28 cellular contexts compared by ENCODE assay signal in the genomic region with DNA sequence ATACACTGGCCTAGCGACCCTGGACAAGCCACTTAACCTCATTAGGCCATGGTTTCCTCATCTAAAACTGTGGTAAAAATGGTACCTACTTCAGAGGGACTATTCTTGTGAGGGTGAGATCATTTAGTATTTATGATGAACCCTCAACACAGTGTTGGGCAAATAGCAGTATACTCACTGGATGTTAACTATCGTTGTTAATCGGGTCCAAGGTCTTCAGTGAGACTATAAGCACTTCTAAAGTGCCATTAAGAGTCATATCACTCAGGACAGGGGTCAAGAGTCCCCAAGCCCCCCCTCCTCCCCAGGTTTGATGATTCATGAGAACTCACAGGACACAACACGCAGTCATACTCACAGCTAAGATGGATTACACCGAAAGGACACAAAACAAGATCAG. TPM values are rescaled to one million over a fixed set of nuclear protein-coding genes. Genes with fewer than 3 reads are reported as not detected.
DNase-seq lines count a peak whose midpoint lies in the region; ATAC-seq and TF ChIP-seq lines count a peak whose summit lies in the region.
"Had no signal": no experiment of that assay in that cellular context is flagged by ENCODE, and none has a peak within 500 bp of the region (broad histone marks: within the 10 kb centered on the region; RNA-seq: fewer than 3 reads in every experiment).

No MANE protein-coding gene starts in this region.

- peaks cover 20% of the 10 kb centered on the region for H3K4me1 Mint-ChIP-seq in activated naive CD8-positive, alpha-beta T cell treated with anti-CD3 and anti-CD28 coated beads, Interleukin-2, amount 10 ng/mL, durations not matched to agents 7 days and 5 days
- H3K4me1 Mint-ChIP-seq in activated naive CD8-positive, alpha-beta T cell treated with anti-CD3 and anti-CD28 coated beads, Interleukin-2, amount 50 U/mL, for 24 hours = peaks cover 15% of the 10 kb centered on the region
- H3K4me1 Mint-ChIP-seq: nephron progenitor cell had no signal

- H3K36me3 ChIP-seq in Peyer's patch = peaks cover 0 to 42% (median 0%) of the 10 kb centered on the region in 3 donors
- peaks cover 7 to 72% (median 51%) of the 10 kb centered on the region in 5 donors for H3K36me3 ChIP-seq in subcutaneous abdominal adipose tissue (ENCODE audit: control insufficient read depth in 5 of 5, insufficient read depth in 5 of 5, low read length in 5 of 5)
- H3K36me3 ChIP-seq in effector memory CD4-positive, alpha-beta T cell (ENCODE audit: control insufficient read depth, insufficient read depth, low read length) = no peaks in the 10 kb centered on the region
- H3K36me3 ChIP-seq: ovary had no signal

- H3K4me1 ChIP-seq in Peyer's patch = peaks cover 0 to 10% (median 7%) of the 10 kb centered on the region in 4 donors
- H3K4me1 ChIP-seq in subcutaneous abdominal adipose tissue (ENCODE audit: control insufficient read depth in 5 of 5, insufficient read depth in 5 of 5, low read length in 5 of 5) = peaks cover 0 to 36% (median 33%) of the 10 kb centered on the region in 5 donors
- H3K4me1 ChIP-seq in effector memory CD4-positive, alpha-beta T cell (ENCODE audit: control insufficient read depth, insufficient read depth, low read length, poor library complexity, severe bottlenecking) = no peaks in the 10 kb centered on the region
- H3K4me1 ChIP-seq: ascending aorta had no signal

- intact Hi-C loops in left colon (cut with DNase I, micrococcal nuclease) = no loop called here

- no peak for TF ChIP-seq POLR2A in Peyer's patch (IDR thresholded peaks at IDR 0.05)

- H3K27ac Mint-ChIP-seq in activated naive CD8-positive, alpha-beta T cell treated with anti-CD3 and anti-CD28 coated beads, Interleukin-2, amount 10 ng/mL, durations not matched to agents 7 days and 5 days = peak overlapping the region; percentile 3
- H3K27ac Mint-ChIP-seq in activated naive CD8-positive, alpha-beta T cell treated with anti-CD3 and anti-CD28 coated beads, Interleukin-2, amount 50 U/mL, for 24 hours = no peak overlapping the region
- H3K27ac Mint-ChIP-seq: activated T-cell treated with anti-CD3 and anti-CD28 coated beads, Interleukin-2, amount 50 U/mL, for 72 hours had no signal

- no peaks in the 10 kb centered on the region for H3K36me3 Mint-ChIP-seq in activated naive CD8-positive, alpha-beta T cell treated with anti-CD3 and anti-CD28 coated beads, Interleukin-2, amount 10 ng/mL, durations not matched to agents 7 days and 5 days
- H3K36me3 Mint-ChIP-seq in activated naive CD8-positive, alpha-beta T cell treated with anti-CD3 and anti-CD28 coated beads, Interleukin-2, amount 50 U/mL, for 24 hours (ENCODE audit: low read depth) = no peaks in the 10 kb centered on the region

- POLR2A ChIA-PET in activated naive CD8-positive, alpha-beta T cell treated with anti-CD3 and anti-CD28 coated beads, Interleukin-2, amount 10 ng/mL, durations not matched to agents 7 days and 5 days (lab: Charles Lee) = interaction anchor here (0.7 to 2.0 kb wide), 4 partner anchors 13 to 59 kb away, joined by 3 to 6 read pairs (median 4); a partner anchor contains a TSS

- no peaks in the 10 kb centered on the region for H3K9me3 ChIP-seq in Peyer's patch
- H3K9me3 ChIP-seq in subcutaneous abdominal adipose tissue (ENCODE audit: control insufficient read depth in 5 of 5, low read length in 5 of 5) = no peaks in the 10 kb centered on the region
- H3K9me3 ChIP-seq in effector memory CD4-positive, alpha-beta T cell (ENCODE audit: control insufficient read depth, low read length) = no peaks in the 10 kb centered on the region
- H3K9me3 ChIP-seq: ascending aorta, left ventricle myocardium inferior, ovary, right atrium auricular region, upper lobe of left lung had no signal

- no peaks in the 10 kb centered on the region for H3K27me3 Mint-ChIP-seq in activated naive CD8-positive, alpha-beta T cell treated with anti-CD3 and anti-CD28 coated beads, Interleukin-2, amount 10 ng/mL, durations not matched to agents 7 days and 5 days
- H3K27me3 Mint-ChIP-seq in activated naive CD8-positive, alpha-beta T cell treated with anti-CD3 and anti-CD28 coated beads, Interleukin-2, amount 50 U/mL, for 24 hours = no peaks in the 10 kb centered on the region
- H3K27me3 Mint-ChIP-seq: activated naive CD8-positive, alpha-beta T cell; dendritic cell treated with granulocyte-macrophage colony-stimulating factor and Interleukin-4, amounts not matched to agents 40 ng/mL and 50 ng/mL, for 4 days had no signal

- no peak for DNase-seq in activated naive CD8-positive, alpha-beta T cell treated with anti-CD3 and anti-CD28 coated beads, Interleukin-2, amount 10 ng/mL, durations not matched to agents 7 days and 5 days
- DNase-seq in activated naive CD8-positive, alpha-beta T cell treated with anti-CD3 and anti-CD28 coated beads, Interleukin-2, amount 50 U/mL, for 24 hours = no peak
- DNase-seq in Peyer's patch = peak in 2 of 3 donors; percentile 67 to 84
- no peak for DNase-seq in left colon
- no peak for DNase-seq in effector memory CD4-positive, alpha-beta T cell
- DNase-seq in GM20000 (ENCODE audit: low spot score) = no peak
- DNase-seq: activated T-cell treated with anti-CD3 and anti-CD28 coated beads, Interleukin-2, amount 50 U/mL, for 72 hours; COR-L47; H9; hypothalamus; immature natural killer cell; left ventricle myocardium inferior; midbrain; NCI-H1105; NCI-H187 treated with DMSO at 0.1 percent for 48 hours; nephron progenitor cell; ovary; stimulated activated CD4-positive, alpha-beta T cell treated with anti-CD3 and anti-CD28 coated beads, Interleukin-2, amount 100 ng/mL, for 48 hours; substantia nigra; upper lobe of left lung had no signal

- H3K27ac ChIP-seq in Peyer's patch = peak overlapping the region in 3 of 4 donors; percentile 20 to 91 (median 43)
- H3K27ac ChIP-seq in subcutaneous abdominal adipose tissue (ENCODE audit: low read depth, low read length) = peak overlapping the region; percentile 40
- no peak overlapping the region for H3K27ac ChIP-seq in effector memory CD4-positive, alpha-beta T cell (ENCODE audit: insufficient read depth, low read length, poor library complexity, severe bottlenecking)
- H3K27ac ChIP-seq: ascending aorta, left ventricle myocardium inferior, ovary, upper lobe of left lung had no signal

- TF ChIP-seq CTCF in Peyer's patch (IDR thresholded peaks at IDR 0.05) (no peak), GM20000 (IDR thresholded peaks at IDR 0.05; ENCODE audit: extremely low read depth, missing control alignments) (no peak)

- H3K9ac ChIP-seq in subcutaneous abdominal adipose tissue (ENCODE audit: low read length in 5 of 5) = peak overlapping the region in 1 of 5 donors; percentile 27

- ATAC-seq in activated naive CD8-positive, alpha-beta T cell treated with anti-CD3 and anti-CD28 coated beads, Interleukin-2, amount 10 ng/mL, durations not matched to agents 7 days and 5 days (ENCODE audit: low read depth) = no peak
- no peak for ATAC-seq in activated naive CD8-positive, alpha-beta T cell treated with anti-CD3 and anti-CD28 coated beads, Interleukin-2, amount 50 U/mL, for 24 hours
- ATAC-seq in left colon = peak; percentile 64
- no peak for ATAC-seq in HG02588 (IDR thresholded peaks at IDR 0.05; ENCODE audit: unreplicated experiment)
- ATAC-seq: activated T-cell treated with anti-CD3 and anti-CD28 coated beads, Interleukin-2, amount 50 U/mL, for 72 hours had no signal

- H3K9me3 Mint-ChIP-seq in activated naive CD8-positive, alpha-beta T cell treated with anti-CD3 and anti-CD28 coated beads, Interleukin-2, amount 10 ng/mL, durations not matched to agents 7 days and 5 days = no peaks in the 10 kb centered on the region
- no peaks in the 10 kb centered on the region for H3K9me3 Mint-ChIP-seq in activated naive CD8-positive, alpha-beta T cell treated with anti-CD3 and anti-CD28 coated beads, Interleukin-2, amount 50 U/mL, for 24 hours
- H3K9me3 Mint-ChIP-seq: activated T-cell treated with anti-CD3 and anti-CD28 coated beads, Interleukin-2, amount 50 U/mL, for 72 hours; dendritic cell treated with granulocyte-macrophage colony-stimulating factor and Interleukin-4, amounts not matched to agents 40 ng/mL and 50 ng/mL, for 4 days; H9; nephron progenitor cell had no signal

- H3K4me3 ChIP-seq in Peyer's patch (no peak overlapping the region), subcutaneous abdominal adipose tissue (ENCODE audit: low read depth in 1 of 5, low read length in 5 of 5) (no peak overlapping the region)
- no peak overlapping the region for H3K4me3 ChIP-seq in effector memory CD4-positive, alpha-beta T cell (ENCODE audit: insufficient read depth, low read depth, low read length, poor library complexity, severe bottlenecking)
- H3K4me3 ChIP-seq: ascending aorta, left ventricle myocardium inferior, ovary, right atrium auricular region, upper lobe of left lung had no signal

- no peak overlapping the region for H3K4me3 Mint-ChIP-seq in activated naive CD8-positive, alpha-beta T cell treated with anti-CD3 and anti-CD28 coated beads, Interleukin-2, amount 10 ng/mL, durations not matched to agents 7 days and 5 days
- H3K4me3 Mint-ChIP-seq in activated naive CD8-positive, alpha-beta T cell treated with anti-CD3 and anti-CD28 coated beads, Interleukin-2, amount 50 U/mL, for 24 hours = no peak overlapping the region
- H3K4me3 Mint-ChIP-seq: activated naive CD8-positive, alpha-beta T cell; activated T-cell treated with anti-CD3 and anti-CD28 coated beads, Interleukin-2, amount 50 U/mL, for 72 hours; dendritic cell treated with granulocyte-macrophage colony-stimulating factor and Interleukin-4, amounts not matched to agents 40 ng/mL and 50 ng/mL, for 4 days; H9; nephron progenitor cell had no signal

- H3K27me3 ChIP-seq in Peyer's patch = no peaks in the 10 kb centered on the region
- H3K27me3 ChIP-seq in subcutaneous abdominal adipose tissue (ENCODE audit: control insufficient read depth in 5 of 5, insufficient read depth in 4 of 5, low read length in 5 of 5) = no peaks in the 10 kb centered on the region
- no peaks in the 10 kb centered on the region for H3K27me3 ChIP-seq in effector memory CD4-positive, alpha-beta T cell (replicated peaks; ENCODE audit: control insufficient read depth, insufficient read depth, low read length, poor library complexity, severe bottlenecking)
- H3K27me3 ChIP-seq: ascending aorta, ovary, right atrium auricular region, upper lobe of left lung had no signal

RNA-seq across cellular contexts. Expression of a gene that starts 11.0 kb away (rescaled TPM):
- 1 to 10 TPM; 7.0 to 8.6 TPM for total RNA-seq in activated naive CD8-positive, alpha-beta T cell treated with anti-CD3 and anti-CD28 coated beads, Interleukin-2, amount 10 ng/mL, durations not matched to agents 7 days and 5 days
- total RNA-seq in Peyer's patch (10 to 100 TPM; 22.8 to 33.1 (median 27.1) TPM), left colon (10 to 100 TPM; 14.5 to 19.2 TPM)

RNA-seq across cellular contexts. Expression of a gene that starts 13.5 kb away (rescaled TPM):
- total RNA-seq in activated naive CD8-positive, alpha-beta T cell treated with anti-CD3 and anti-CD28 coated beads, Interleukin-2, amount 10 ng/mL, durations not matched to agents 7 days and 5 days = 100 to 1,000 TPM; 124 to 130 TPM
- total RNA-seq in Peyer's patch (10 to 100 TPM in 3 of 4 donors, 1 to 10 TPM in 1; 7.5 to 47.1 (median 22.2) TPM), left colon (10 to 100 TPM; 27.5 to 31.8 TPM)
- total RNA-seq: ascending aorta had no signal

RNA-seq across cellular contexts. Expression of a gene that starts 27.3 kb away (rescaled TPM):
- total RNA-seq in activated naive CD8-positive, alpha-beta T cell treated with anti-CD3 and anti-CD28 coated beads, Interleukin-2, amount 10 ng/mL, durations not matched to agents 7 days and 5 days = 10 to 100 TPM; 10.6 to 13.5 TPM
- 1 to 10 TPM in 3 of 4 donors, not detected in 1; 1.4 to 3.6 (median 2.1) TPM for total RNA-seq in Peyer's patch
- 1 to 10 TPM; 3.4 to 4.9 TPM for total RNA-seq in left colon
- total RNA-seq: ascending aorta had no signal

RNA-seq across cellular contexts. Expression of a gene that starts 40.4 kb away (rescaled TPM):
- 1 to 10 TPM in 1 of 2 experiments, under 1 TPM in 1; 0.45 to 1.3 TPM for total RNA-seq in activated naive CD8-positive, alpha-beta T cell treated with anti-CD3 and anti-CD28 coated beads, Interleukin-2, amount 10 ng/mL, durations not matched to agents 7 days and 5 days
- total RNA-seq in Peyer's patch (not detected), left colon (not detected)
- total RNA-seq: ascending aorta, H9, left ventricle myocardium inferior, MCF 10A, right atrium auricular region, RPMI7951 had no signal

Comparison
In these comparisons a context has a peak if more than half of its experiments do, and no peak if none do; other contexts are left out.
1. DNase-seq: peak in Peyer's patch (2 of 3); none in activated naive CD8-positive, alpha-beta T cell treated with anti-CD3 and anti-CD28 coated beads, Interleukin-2, amount 10 ng/mL, durations not matched to agents 7 days and 5 days (single experiment), activated naive CD8-positive, alpha-beta T cell treated with anti-CD3 and anti-CD28 coated beads, Interleukin-2, amount 50 U/mL, for 24 hours (single experiment), left colon (0 of 2), effector memory CD4-positive, alpha-beta T cell (0 of 3) and GM20000 (single experiment).